8 cellular contexts compared by ENCODE assay signal in genomic region chr11:65873280-65874156, GRCh38. TPM values are rescaled to one million over a fixed set of nuclear protein-coding genes. Genes with fewer than 3 reads are reported as not detected.
DNase-seq lines count a peak whose midpoint lies in the region; FAIRE-seq and TF ChIP-seq lines count a peak whose summit lies in the region.

No MANE protein-coding gene starts in this region.

- peak overlapping the region; percentile 82 for H3K27ac Mint-ChIP-seq in activated naive CD4-positive, alpha-beta T cell treated with anti-CD3 and anti-CD28 coated beads for 36 hours

- H3K4me3 Mint-ChIP-seq in activated naive CD4-positive, alpha-beta T cell treated with anti-CD3 and anti-CD28 coated beads for 36 hours: peak overlapping the region; percentile 87

- CTCF ChIA-PET in activated naive CD4-positive, alpha-beta T cell treated with anti-CD3 and anti-CD28 coated beads for 36 hours (lab: Charles Lee): interaction anchor here (0.8 to 1.7 kb wide), 7 partner anchors 10 to 57 kb away, joined by 3 to 31 read pairs (median 7); partner anchors contain the start of genes FIBP and MUS81

- in situ Hi-C loops in SK-MEL-5 (cut with HindIII; ENCODE audit: low pct_unique_long_range_greater_than_20kb, low sequenced_read_pairs): no loop called here

- intact Hi-C loops in activated naive CD4-positive, alpha-beta T cell treated with anti-CD3 and anti-CD28 coated beads for 36 hours (cut with micrococcal nuclease): loop anchor here (2.0 kb wide), 2 partner anchors 15 kb away; partner anchors contain the start of genes CFL1 and FIBP

- peak; percentile 84 for TF ChIP-seq POLR2A in NB4 (IDR thresholded peaks at IDR 0.05; ENCODE audit: extremely low read depth, insufficient read length)

- peaks cover 17% of the 10 kb centered on the region for H3K4me1 Mint-ChIP-seq in activated naive CD4-positive, alpha-beta T cell treated with anti-CD3 and anti-CD28 coated beads for 36 hours (ENCODE audit: low read depth)

- no peaks in the 10 kb centered on the region for H3K27me3 Mint-ChIP-seq in activated naive CD4-positive, alpha-beta T cell treated with anti-CD3 and anti-CD28 coated beads for 36 hours (ENCODE audit: low read depth)

- DNase-seq in GF-D8 (lab: John Stamatoyannopoulos, UW) (peak; percentile 73), HFF-Myc (ENCODE audit: extremely low read depth, low read depth) (peak; percentile 68), NB4 (ENCODE audit: low read depth) (peak; percentile 92), SK-MEL-5 (ENCODE audit: low read depth, low spot score) (peak; percentile 83), frontal cortex (ENCODE audit: low spot score in 2 of 2) (peak; percentile 94 to 99), nucleus accumbens (lab: John Stamatoyannopoulos, UW) (peak; percentile 46 to 96 (median 86))
- peak; percentile 98 for DNase-seq in activated naive CD4-positive, alpha-beta T cell treated with anti-CD3 and anti-CD28 coated beads for 36 hours

- peak overlapping the region; percentile 50 for H3K27ac ChIP-seq in temporal lobe (ENCODE audit: low read depth, low read length)

- H3K36me3 Mint-ChIP-seq in activated naive CD4-positive, alpha-beta T cell treated with anti-CD3 and anti-CD28 coated beads for 36 hours (ENCODE audit: low read depth): no peaks in the 10 kb centered on the region

- H3K9me3 Mint-ChIP-seq in activated naive CD4-positive, alpha-beta T cell treated with anti-CD3 and anti-CD28 coated beads for 36 hours: no peaks in the 10 kb centered on the region

- no peak for TF ChIP-seq CTCF in HFF-Myc (IDR thresholded peaks at IDR 0.05; ENCODE audit: low read depth, low read length, missing control alignments)
- TF ChIP-seq CTCF in NB4 (IDR thresholded peaks at IDR 0.05; ENCODE audit: low read depth, low read length): no peak

- H3K4me3 ChIP-seq in HFF-Myc (replicated peaks; ENCODE audit: low read depth, low read length) (peak overlapping the region; percentile 62), NB4 (ENCODE audit: low read depth, low read length) (peak overlapping the region; percentile 62)

- FAIRE-seq in frontal cortex (lab: Jason Lieb, UNC): no peak

RNA-seq across cellular contexts. Expression of gene EFEMP2, which starts 0.9 kb away (rescaled TPM):
- total RNA-seq in SK-MEL-5 (2014; rRNA removed; shearing (Covaris generic)): 0.45 and 0.55 TPM in 2 replicates
- 0.07 and 1.7 TPM in 2 replicates for polyA plus RNA-seq in SK-MEL-5 (2015; cell fraction: cytosol; rRNA removed)
- polyA plus RNA-seq in SK-MEL-5 (2015; cell fraction: nucleus; rRNA removed): 19.3 and 62.2 TPM in 2 replicates
- total RNA-seq in activated naive CD4-positive, alpha-beta T cell treated with anti-CD3 and anti-CD28 coated beads for 36 hours: 10 to 100 TPM; 10.1 to 11.5 TPM
- total RNA-seq in frontal cortex: 13.0 TPM
- 8.4 TPM for total RNA-seq in temporal lobe

RNA-seq across cellular contexts. Expression of gene CTSW, which starts 6.1 kb away (rescaled TPM):
- total RNA-seq in SK-MEL-5 (2014; rRNA removed; shearing (Covaris generic)): 0.29 and 0.48 TPM in 2 replicates
- not detected in 2 replicates for polyA plus RNA-seq in SK-MEL-5 (2015; cell fraction: cytosol; rRNA removed)
- polyA plus RNA-seq in SK-MEL-5 (2015; cell fraction: nucleus; rRNA removed): not detected in 2 replicates
- total RNA-seq in activated naive CD4-positive, alpha-beta T cell treated with anti-CD3 and anti-CD28 coated beads for 36 hours: under 1 TPM; 0.91 to 0.95 TPM
- total RNA-seq in frontal cortex (not detected), temporal lobe (not detected)

RNA-seq across cellular contexts. Expression of gene MUS81, which starts 13.3 kb away (rescaled TPM):
- total RNA-seq in SK-MEL-5 (2014; rRNA removed; shearing (Covaris generic)): 18.6 and 19.3 TPM in 2 replicates
- 17.4 and 18.0 TPM in 2 replicates for polyA plus RNA-seq in SK-MEL-5 (2015; cell fraction: cytosol; rRNA removed)
- polyA plus RNA-seq in SK-MEL-5 (2015; cell fraction: nucleus; rRNA removed): 207 and 273 TPM in 2 replicates
- 10 to 100 TPM; 51.4 to 54.7 TPM for total RNA-seq in activated naive CD4-positive, alpha-beta T cell treated with anti-CD3 and anti-CD28 coated beads for 36 hours
- total RNA-seq in frontal cortex: 42.8 TPM
- total RNA-seq in temporal lobe: 31.0 TPM

RNA-seq across cellular contexts. Expression of gene FIBP, which starts 14.8 kb away (rescaled TPM):
- total RNA-seq in SK-MEL-5 (2014; rRNA removed; shearing (Covaris generic)): 60.8 and 62.9 TPM in 2 replicates
- 60.2 and 74.5 TPM in 2 replicates for polyA plus RNA-seq in SK-MEL-5 (2015; cell fraction: cytosol; rRNA removed)
- 84.1 and 100 TPM in 2 replicates for polyA plus RNA-seq in SK-MEL-5 (2015; cell fraction: nucleus; rRNA removed)
- total RNA-seq in activated naive CD4-positive, alpha-beta T cell treated with anti-CD3 and anti-CD28 coated beads for 36 hours: 10 to 100 TPM; 83.1 to 86.6 TPM
- total RNA-seq in frontal cortex (154 TPM), temporal lobe (109 TPM)

RNA-seq across cellular contexts. Expression of gene CFL1, which starts 15.5 kb away (rescaled TPM):
- total RNA-seq in SK-MEL-5 (2014; rRNA removed; shearing (Covaris generic)): 941 and 972 TPM in 2 replicates
- polyA plus RNA-seq in SK-MEL-5 (2015; cell fraction: cytosol; rRNA removed): 1,372 and 1,683 TPM in 2 replicates
- polyA plus RNA-seq in SK-MEL-5 (2015; cell fraction: nucleus; rRNA removed): 200 and 219 TPM in 2 replicates
- total RNA-seq in activated naive CD4-positive, alpha-beta T cell treated with anti-CD3 and anti-CD28 coated beads for 36 hours: 1,000 to 10,000 TPM; 1,043 to 1,085 TPM
- total RNA-seq in frontal cortex (613 TPM), temporal lobe (666 TPM)

Comparison
In these comparisons a context has a peak if more than half of its experiments do, and no peak if none do; other contexts are left out.
1. Peak in every context shown above with its lines: DNase-seq, H3K4me3 ChIP-seq and H3K27ac ChIP-seq.